Comparison of ENCODE assay signal across 26 cellular contexts in the genomic region with DNA sequence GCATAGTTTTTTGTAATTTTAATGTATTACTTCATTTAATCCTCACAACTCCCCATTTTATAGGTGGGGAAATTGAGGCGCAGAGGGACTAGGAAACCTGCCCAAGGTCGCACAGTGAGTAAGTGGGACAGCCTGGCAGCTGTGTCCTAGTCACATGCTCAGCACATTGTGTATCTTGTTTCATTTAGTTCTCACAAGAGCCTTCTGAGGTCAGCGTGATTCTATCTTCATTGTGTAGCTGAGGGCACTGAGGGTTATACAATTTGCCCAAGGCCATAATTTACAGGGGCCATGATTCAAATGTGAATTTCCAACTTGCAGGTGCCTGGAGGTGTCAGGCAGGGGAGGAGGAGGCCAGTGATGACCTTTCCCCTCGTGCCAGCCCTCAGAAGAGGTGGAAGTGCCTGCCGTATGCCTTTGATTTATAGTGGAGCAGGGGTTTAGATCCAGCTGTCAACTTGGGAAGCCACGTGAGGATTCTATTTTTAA. TPM values are rescaled to one million over a fixed set of nuclear protein-coding genes. Genes with fewer than 3 reads are reported as not detected.
DNase-seq lines count a peak whose midpoint lies in the region; ATAC-seq, FAIRE-seq and TF ChIP-seq lines count a peak whose summit lies in the region.
"Had no signal": no experiment of that assay in that cellular context is flagged by ENCODE, and none has a peak within 500 bp of the region (broad histone marks: within the 10 kb centered on the region; RNA-seq: fewer than 3 reads in every experiment).

No MANE protein-coding gene starts in this region.

- TF ChIP-seq POLR2A in adrenal gland (IDR thresholded peaks at IDR 0.05): no peak

- POLR2A ChIA-PET in activated CD8-positive, alpha-beta T cell treated with anti-CD3 and anti-CD28 coated beads, Interleukin-2, amount 10 ng/mL, durations not matched to agents 7 days and 5 days (lab: Charles Lee): no interaction called here

- H3K36me3 Mint-ChIP-seq in glutamatergic neuron (ENCODE audit: unreplicated experiment): no peaks in the 10 kb centered on the region
- no peaks in the 10 kb centered on the region for H3K36me3 Mint-ChIP-seq in activated CD8-positive, alpha-beta T cell treated with anti-CD3 and anti-CD28 coated beads, Interleukin-2, amount 10 ng/mL, durations not matched to agents 7 days and 5 days (ENCODE audit: low read depth)
- H3K36me3 Mint-ChIP-seq: activated naive CD4-positive, alpha-beta T cell treated with anti-CD3 and anti-CD28 coated beads, Interleukin-2, amount 50 U/mL, for 24 hours; CD8-positive, alpha-beta memory T cell; natural killer cell had no signal

- H3K27ac Mint-ChIP-seq in glutamatergic neuron (ENCODE audit: unreplicated experiment): no peak overlapping the region
- no peak overlapping the region for H3K27ac Mint-ChIP-seq in activated CD8-positive, alpha-beta T cell treated with anti-CD3 and anti-CD28 coated beads, Interleukin-2, amount 10 ng/mL, durations not matched to agents 7 days and 5 days
- H3K27ac Mint-ChIP-seq: activated naive CD4-positive, alpha-beta T cell treated with anti-CD3 and anti-CD28 coated beads, Interleukin-2, amount 50 U/mL, for 24 hours; activated T-cell treated with anti-CD3 and anti-CD28 coated beads, Interleukin-2, amount 50 U/mL, for 72 hours; CD8-positive, alpha-beta memory T cell; natural killer cell had no signal

- no peak overlapping the region for H3K4me3 Mint-ChIP-seq in glutamatergic neuron (ENCODE audit: unreplicated experiment)
- no peak overlapping the region for H3K4me3 Mint-ChIP-seq in activated CD8-positive, alpha-beta T cell treated with anti-CD3 and anti-CD28 coated beads, Interleukin-2, amount 10 ng/mL, durations not matched to agents 7 days and 5 days
- H3K4me3 Mint-ChIP-seq: activated naive CD4-positive, alpha-beta T cell treated with anti-CD3 and anti-CD28 coated beads, Interleukin-2, amount 50 U/mL, for 24 hours; activated T-cell treated with anti-CD3 and anti-CD28 coated beads, Interleukin-2, amount 50 U/mL, for 72 hours; CD8-positive, alpha-beta memory T cell; natural killer cell had no signal

- TF ChIP-seq CTCF in adrenal gland (IDR thresholded peaks at IDR 0.05) (no peak), psoas muscle (IDR thresholded peaks at IDR 0.05) (no peak), glutamatergic neuron (IDR thresholded peaks at IDR 0.05; ENCODE audit: partially characterized antibody, unreplicated experiment) (no peak)

- CTCF ChIA-PET in activated CD8-positive, alpha-beta T cell treated with anti-CD3 and anti-CD28 coated beads, Interleukin-2, amount 10 ng/mL, durations not matched to agents 7 days and 5 days (lab: Charles Lee): no interaction called here

- no peaks in the 10 kb centered on the region for H3K4me1 Mint-ChIP-seq in glutamatergic neuron (ENCODE audit: low read depth, unreplicated experiment)
- H3K4me1 Mint-ChIP-seq in activated CD8-positive, alpha-beta T cell treated with anti-CD3 and anti-CD28 coated beads, Interleukin-2, amount 10 ng/mL, durations not matched to agents 7 days and 5 days (ENCODE audit: low read depth): no peaks in the 10 kb centered on the region
- H3K4me1 Mint-ChIP-seq: activated naive CD4-positive, alpha-beta T cell treated with anti-CD3 and anti-CD28 coated beads, Interleukin-2, amount 50 U/mL, for 24 hours; CD8-positive, alpha-beta memory T cell; natural killer cell had no signal

- H3K4me3 ChIP-seq in adrenal gland (no peak overlapping the region), psoas muscle (peak overlapping the region; percentile 59)
- H3K4me3 ChIP-seq: esophagus muscularis mucosa, thyroid gland had no signal

- DNase-seq in HTR-8/SVneo (ENCODE audit: insufficient read length, low spot score): no peak
- peak; percentile 69 for DNase-seq in NCI-H2196 (lab: John Stamatoyannopoulos, UW; ENCODE audit: unreplicated experiment)
- peak in 4 of 7 donors; percentile 16 to 60 (median 28) for DNase-seq in adrenal gland
- DNase-seq in psoas muscle: peak in 1 of 2 donors; percentile 64
- DNase-seq in glutamatergic neuron: no peak
- no peak for DNase-seq in activated CD8-positive, alpha-beta T cell treated with anti-CD3 and anti-CD28 coated beads, Interleukin-2, amount 10 ng/mL, durations not matched to agents 7 days and 5 days
- no peak for DNase-seq in DMS79 (lab: John Stamatoyannopoulos, UW)
- DNase-seq: activated CD4-positive, alpha-beta T cell treated with anti-CD3 and anti-CD28 coated beads for 1 hour; activated T-cell treated with anti-CD3 and anti-CD28 coated beads, Interleukin-2, amount 50 U/mL, for 72 hours; CD8-positive, alpha-beta memory T cell; effector memory CD4-positive, alpha-beta T cell; EL; left colon; natural killer cell; NCI-H1436 treated with DMSO at 0.1 percent for 48 hours; posterior cingulate gyrus; stimulated activated CD4-positive, alpha-beta T cell treated with anti-CD3 and anti-CD28 coated beads, Interleukin-2, amount 100 ng/mL, for 24 hours; stimulated activated naive CD4-positive, alpha-beta T cell; SW 1271; thyroid gland had no signal

- H3K27me3 ChIP-seq in adrenal gland (peaks cover 4% of the 10 kb centered on the region), psoas muscle (ENCODE audit: insufficient read depth in 3 of 3, low read length in 2 of 3) (no peaks in the 10 kb centered on the region)
- H3K27me3 ChIP-seq: thyroid gland had no signal

- ATAC-seq in psoas muscle: peak; percentile 81 to 90 (median 88)
- no peak for ATAC-seq in activated CD8-positive, alpha-beta T cell treated with anti-CD3 and anti-CD28 coated beads, Interleukin-2, amount 10 ng/mL, durations not matched to agents 7 days and 5 days
- ATAC-seq: activated T-cell treated with anti-CD3 and anti-CD28 coated beads, Interleukin-2, amount 50 U/mL, for 72 hours; HCT116; left colon; natural killer cell had no signal

- H3K9me3 Mint-ChIP-seq in glutamatergic neuron (ENCODE audit: unreplicated experiment): peaks cover 2% of the 10 kb centered on the region
- no peaks in the 10 kb centered on the region for H3K9me3 Mint-ChIP-seq in activated CD8-positive, alpha-beta T cell treated with anti-CD3 and anti-CD28 coated beads, Interleukin-2, amount 10 ng/mL, durations not matched to agents 7 days and 5 days (ENCODE audit: insufficient read depth)
- H3K9me3 Mint-ChIP-seq: activated naive CD4-positive, alpha-beta T cell treated with anti-CD3 and anti-CD28 coated beads, Interleukin-2, amount 50 U/mL, for 24 hours; activated T-cell treated with anti-CD3 and anti-CD28 coated beads, Interleukin-2, amount 50 U/mL, for 72 hours; CD8-positive, alpha-beta memory T cell; natural killer cell had no signal

- no peaks in the 10 kb centered on the region for H3K27me3 Mint-ChIP-seq in glutamatergic neuron (ENCODE audit: unreplicated experiment)
- peaks cover 3% of the 10 kb centered on the region for H3K27me3 Mint-ChIP-seq in activated CD8-positive, alpha-beta T cell treated with anti-CD3 and anti-CD28 coated beads, Interleukin-2, amount 10 ng/mL, durations not matched to agents 7 days and 5 days (ENCODE audit: low read depth)

- WGBS in adrenal gland, 4 donors: 32 to 34% (median 33%) methylated on average over 6 of the region's 6 CpGs
- WGBS in psoas muscle, 3 donors: 19 to 25% (median 19%) methylated on average over 6 of the region's 6 CpGs

- intact Hi-C loops in adrenal gland (cut with DNase I) (no loop called here), psoas muscle (cut with DNase I) (no loop called here)

- no peaks in the 10 kb centered on the region for H3K36me3 ChIP-seq in adrenal gland (replicated peaks in 1 of 2)
- H3K36me3 ChIP-seq in psoas muscle (ENCODE audit: insufficient read depth in 1 of 2, low read depth in 1 of 2): no peaks in the 10 kb centered on the region
- H3K36me3 ChIP-seq: esophagus muscularis mucosa, thyroid gland had no signal

- FAIRE-seq in HTR-8/SVneo (lab: Jason Lieb, UNC): peak; percentile 65

- H3K9me3 ChIP-seq in adrenal gland (replicated peaks in 1 of 3) (no peaks in the 10 kb centered on the region), psoas muscle (no peaks in the 10 kb centered on the region)
- H3K9me3 ChIP-seq: esophagus muscularis mucosa, thyroid gland had no signal

- H3K27ac ChIP-seq in adrenal gland: no peak overlapping the region
- H3K27ac ChIP-seq in psoas muscle: peak overlapping the region; percentile 91
- H3K27ac ChIP-seq: esophagus muscularis mucosa, thyroid gland had no signal

- H3K4me1 ChIP-seq in adrenal gland (replicated peaks in 1 of 2): no peaks in the 10 kb centered on the region
- peaks cover 20% of the 10 kb centered on the region for H3K4me1 ChIP-seq in psoas muscle
- H3K4me1 ChIP-seq: esophagus muscularis mucosa, thyroid gland had no signal

RNA-seq across cellular contexts. Expression of a gene that starts 30.3 kb away (rescaled TPM):
- total RNA-seq in adrenal gland (1 to 10 TPM; 2.6 to 7.3 (median 4.1) TPM), psoas muscle (10 to 100 TPM in 1 of 4 donors, 1 to 10 TPM in 3; 4.2 to 10.1 (median 5.2) TPM), glutamatergic neuron (ENCODE audit: unreplicated experiment) (0.49 TPM)
- polyA plus RNA-seq in adrenal gland (10 to 100 TPM in 2 of 3 donors, 1 to 10 TPM in 1; 6.4 to 19.8 (median 10.2) TPM), psoas muscle (10 to 100 TPM in 2 of 3 donors, 1 to 10 TPM in 1; 3.2 to 10.6 (median 10.1) TPM)
- total RNA-seq in activated CD8-positive, alpha-beta T cell treated with anti-CD3 and anti-CD28 coated beads, Interleukin-2, amount 10 ng/mL, durations not matched to agents 7 days and 5 days: not detected
- total RNA-seq: activated CD8-positive, alpha-beta memory T cell treated with anti-CD3 and anti-CD28 coated beads for 36 hours; activated T-cell treated with anti-CD3 and anti-CD28 coated beads, Interleukin-2, amount 50 U/mL, for 72 hours; CD8-positive, alpha-beta memory T cell; natural killer cell had no signal
- polyA plus RNA-seq: CD8-positive, alpha-beta memory T cell had no signal

RNA-seq across cellular contexts. Expression of a gene that starts 51.9 kb away (rescaled TPM):
- total RNA-seq in adrenal gland (not detected), psoas muscle (not detected), glutamatergic neuron (ENCODE audit: unreplicated experiment) (not detected)
- polyA plus RNA-seq in adrenal gland (not detected), psoas muscle (not detected)
- not detected for total RNA-seq in activated CD8-positive, alpha-beta T cell treated with anti-CD3 and anti-CD28 coated beads, Interleukin-2, amount 10 ng/mL, durations not matched to agents 7 days and 5 days
- total RNA-seq: activated CD8-positive, alpha-beta memory T cell treated with anti-CD3 and anti-CD28 coated beads for 36 hours; activated T-cell treated with anti-CD3 and anti-CD28 coated beads, Interleukin-2, amount 50 U/mL, for 72 hours; CD8-positive, alpha-beta memory T cell; chondrocyte; esophagus muscularis mucosa; left colon; natural killer cell; NCI-H460; thyroid gland had no signal
- polyA plus RNA-seq: CD8-positive, alpha-beta memory T cell had no signal

Comparison
In these comparisons a context has a peak if more than half of its experiments do, and no peak if none do; other contexts are left out.
1. DNase-seq: peak in NCI-H2196 (single experiment) and adrenal gland (4 of 7); none in HTR-8/SVneo (single experiment), glutamatergic neuron (single experiment), activated CD8-positive, alpha-beta T cell treated with anti-CD3 and anti-CD28 coated beads, Interleukin-2, amount 10 ng/mL, durations not matched to agents 7 days and 5 days (single experiment) and DMS79 (single experiment).